In genomic region chr9:105116047-105116868, GRCh38 we compare ENCODE assay signal across 18 cellular contexts.
DNase-seq lines count a peak whose midpoint lies in the region; ATAC-seq, FAIRE-seq and TF ChIP-seq lines count a peak whose summit lies in the region.
"Had no signal": no experiment of that assay in that cellular context is flagged by ENCODE, and none has a peak within 500 bp of the region (broad histone marks: within the 10 kb centered on the region; RNA-seq: fewer than 3 reads in every experiment).

No MANE protein-coding gene starts in this region.

- FAIRE-seq in bronchial epithelial cell (lab: Jason Lieb, UNC): peak; percentile 92
- FAIRE-seq: GM12878, K562, TTC549 had no signal

- H3K9me3 ChIP-seq in cardiac muscle cell (ENCODE audit: low read depth): no peaks in the 10 kb centered on the region
- no peaks in the 10 kb centered on the region for H3K9me3 ChIP-seq in heart right ventricle
- no peaks in the 10 kb centered on the region for H3K9me3 ChIP-seq in breast epithelium
- no peaks in the 10 kb centered on the region for H3K9me3 ChIP-seq in HAP-1
- H3K9me3 ChIP-seq: SJSA1 had no signal

- intact Hi-C loops in heart right ventricle (cut with DNase I) (loop anchor here in 1 of 10 donors (5.0 kb wide), 1 partner anchor 906 kb away; no protein-coding TSS in a partner anchor), breast epithelium (cut with DNase I; ENCODE audit: low total_unique reads) (no loop called here)

- H3K9me3 Mint-ChIP-seq in mesothelial cell of epicardium: no peaks in the 10 kb centered on the region
- H3K9me3 Mint-ChIP-seq: central memory CD8-positive, alpha-beta T cell; neural crest cell; stimulated activated effector memory CD8-positive, alpha-beta T cell treated with anti-CD3 and anti-CD28 coated beads, Interleukin-12 subunit alpha, Interleukin-12 subunit beta, amount 100 ng/mL, for 72 hours; type B pancreatic cell had no signal

- peaks cover 14% of the 10 kb centered on the region for H3K4me1 Mint-ChIP-seq in mesothelial cell of epicardium

- no peak overlapping the region for H3K4me3 Mint-ChIP-seq in mesothelial cell of epicardium
- H3K4me3 Mint-ChIP-seq: neural crest cell; stimulated activated effector memory CD8-positive, alpha-beta T cell treated with anti-CD3 and anti-CD28 coated beads, Interleukin-12 subunit alpha, Interleukin-12 subunit beta, amount 100 ng/mL, for 72 hours; type B pancreatic cell had no signal

- DNase-seq in cardiac muscle cell (ENCODE audit: low read depth in 1 of 2, low spot score in 1 of 2) (peak in 1 of 2 donors; percentile 40), heart right ventricle (no peak), bronchial epithelial cell (ENCODE audit: low read depth) (peak; percentile 44), mesothelial cell of epicardium (ENCODE audit: low spot score in 2 of 2, unreplicated experiment in 2 of 2) (no peak), breast epithelium (ENCODE audit: low spot score in 2 of 2) (no peak), HAP-1 (ENCODE audit: low spot score in 2 of 2) (no peak)
- DNase-seq in stimulated activated CD4-positive, alpha-beta T cell treated with anti-CD3 and anti-CD28 coated beads, Interleukin-2, amount 100 ng/mL, for 24 hours: no peak
- DNase-seq: HCEC 1CT, NCI-H1417 treated with DMSO at 0.1 percent for 48 hours had no signal

- H3K4me1 ChIP-seq in cardiac muscle cell (ENCODE audit: low read depth) (peaks cover 15% of the 10 kb centered on the region), heart right ventricle (peaks cover 0 to 19% (median 0%) of the 10 kb centered on the region in 9 donors), breast epithelium (no peaks in the 10 kb centered on the region), HAP-1 (no peaks in the 10 kb centered on the region)

- 88 to 91% methylated on average over 9 of the region's 9 CpGs for WGBS in heart right ventricle, 2 donors

- H3K36me3 ChIP-seq in cardiac muscle cell (no peaks in the 10 kb centered on the region), heart right ventricle (no peaks in the 10 kb centered on the region), bronchial epithelial cell (ENCODE audit: control insufficient read depth, insufficient read depth, low read length) (no peaks in the 10 kb centered on the region), breast epithelium (no peaks in the 10 kb centered on the region), HAP-1 (replicated peaks) (no peaks in the 10 kb centered on the region)
- H3K36me3 ChIP-seq: SJSA1 had no signal

- in situ Hi-C loops in HAP-1 (cut with MboI; ENCODE audit: low sequenced_read_pairs): no loop called here

- H3K27me3 ChIP-seq in cardiac muscle cell: no peaks in the 10 kb centered on the region
- no peaks in the 10 kb centered on the region for H3K27me3 ChIP-seq in heart right ventricle
- H3K27me3 ChIP-seq in bronchial epithelial cell (ENCODE audit: control insufficient read depth, insufficient read depth, low read length): no peaks in the 10 kb centered on the region
- H3K27me3 ChIP-seq in breast epithelium: no peaks in the 10 kb centered on the region
- H3K27me3 ChIP-seq in HAP-1 (ENCODE audit: low read depth): no peaks in the 10 kb centered on the region
- H3K27me3 ChIP-seq: SJSA1 had no signal

- H3K27ac ChIP-seq in cardiac muscle cell (peak overlapping the region; percentile 77), heart right ventricle (peak overlapping the region in 1 of 10 donors; percentile 46), breast epithelium (no peak overlapping the region)
- H3K27ac ChIP-seq: SJSA1 had no signal

- no peak for TF ChIP-seq POLR2A in breast epithelium (IDR thresholded peaks at IDR 0.05)

- peak overlapping the region; percentile 4 for H3K27ac Mint-ChIP-seq in mesothelial cell of epicardium
- H3K27ac Mint-ChIP-seq: stimulated activated effector memory CD8-positive, alpha-beta T cell treated with anti-CD3 and anti-CD28 coated beads, Interleukin-12 subunit alpha, Interleukin-12 subunit beta, amount 100 ng/mL, for 72 hours; type B pancreatic cell had no signal

- no peaks in the 10 kb centered on the region for H3K27me3 Mint-ChIP-seq in mesothelial cell of epicardium (ENCODE audit: low read depth)
- H3K27me3 Mint-ChIP-seq: type B pancreatic cell had no signal

- TF ChIP-seq CTCF in cardiac muscle cell (IDR thresholded peaks at IDR 0.05; ENCODE audit: low read depth, low read length) (no peak), heart right ventricle (IDR thresholded peaks at IDR 0.05) (no peak), bronchial epithelial cell (IDR thresholded peaks at IDR 0.05; ENCODE audit: insufficient read depth, low read length, severe bottlenecking) (no peak), mesothelial cell of epicardium (IDR thresholded peaks at IDR 0.05; ENCODE audit: unreplicated experiment) (no peak), breast epithelium (IDR thresholded peaks at IDR 0.05) (no peak)

- H3K4me3 ChIP-seq in cardiac muscle cell (no peak overlapping the region), heart right ventricle (no peak overlapping the region), bronchial epithelial cell (ENCODE audit: low read depth, low read length) (no peak overlapping the region), breast epithelium (no peak overlapping the region), HAP-1 (no peak overlapping the region)
- H3K4me3 ChIP-seq: GM12878, K562, SJSA1 had no signal

- H3K36me3 Mint-ChIP-seq in mesothelial cell of epicardium: no peaks in the 10 kb centered on the region
- H3K36me3 Mint-ChIP-seq: stimulated activated effector memory CD8-positive, alpha-beta T cell treated with anti-CD3 and anti-CD28 coated beads, Interleukin-12 subunit alpha, Interleukin-12 subunit beta, amount 100 ng/mL, for 72 hours; type B pancreatic cell had no signal

- ATAC-seq in heart right ventricle: no peak
- no peak for ATAC-seq in HG02623 (IDR thresholded peaks at IDR 0.05; ENCODE audit: unreplicated experiment)
- ATAC-seq: K562 had no signal
